23 cellular contexts compared by ENCODE assay signal in genomic region chrX:130136497-130136896, GRCh38. TPM values are rescaled to one million over a fixed set of nuclear protein-coding genes. Genes with fewer than 3 reads are reported as not detected.
DNase-seq lines count a peak whose midpoint lies in the region; ATAC-seq and TF ChIP-seq lines count a peak whose summit lies in the region.
"Had no signal": no experiment of that assay in that cellular context is flagged by ENCODE, and none has a peak within 500 bp of the region (broad histone marks: within the 10 kb centered on the region; RNA-seq: fewer than 3 reads in every experiment).

No MANE protein-coding gene starts in this region.

- no peak overlapping the region for H3K14ac ChIP-seq in IMR-90 (replicated peaks; ENCODE audit: low read depth, low read length)

- H3K9ac ChIP-seq in IMR-90 (ENCODE audit: low read depth, low read length), result no peak overlapping the region
- H3K9ac ChIP-seq: BLaER1 treated with 17β-estradiol and CSF1 and Interleukin-3, amounts not matched to agents 10 nM and 100 nM had no signal

- intact Hi-C loops in activated CD4-positive, alpha-beta T cell treated with anti-CD3 and anti-CD28 coated beads for 36 hours (cut with DNase I, micrococcal nuclease), result no loop called here
- intact Hi-C loops in IMR-90 (cut with micrococcal nuclease), result no loop called here

- H3K4me3 Mint-ChIP-seq in activated CD4-positive, alpha-beta T cell treated with anti-CD3 and anti-CD28 coated beads, Interleukin-2, amount 10 ng/mL, durations not matched to agents 7 days and 5 days, result no peak overlapping the region
- H3K4me3 Mint-ChIP-seq in activated CD4-positive, alpha-beta T cell treated with anti-CD3 and anti-CD28 coated beads for 36 hours, result no peak overlapping the region
- H3K4me3 Mint-ChIP-seq: CD14-positive monocyte; CD4-positive, alpha-beta T cell; CD8-positive, alpha-beta memory T cell; HFFc6 had no signal

- H2BK20ac ChIP-seq in IMR-90 (ENCODE audit: low read depth, low read length), result no peak overlapping the region

- H3K4me3 ChIP-seq in IMR-90 (ENCODE audit: insufficient read depth, low read depth, low read length), result no peak overlapping the region
- H3K4me3 ChIP-seq: BLaER1 treated with 17β-estradiol and CSF1 and Interleukin-3, amounts not matched to agents 10 nM and 100 nM; GM12878; HAP-1 had no signal

- H2BK120ac ChIP-seq in IMR-90 (ENCODE audit: low read depth, low read length), result no peak overlapping the region

- CTCF ChIA-PET in activated CD4-positive, alpha-beta T cell treated with anti-CD3 and anti-CD28 coated beads, Interleukin-2, amount 10 ng/mL, durations not matched to agents 7 days and 5 days (lab: Charles Lee), result no interaction called here
- CTCF ChIA-PET in activated CD4-positive, alpha-beta T cell treated with anti-CD3 and anti-CD28 coated beads for 36 hours (lab: Charles Lee), result interaction anchor here (0.5 to 0.6 kb wide), 3 partner anchors 16 to 508 kb away, joined by 3 to 5 read pairs (median 3); no protein-coding TSS in a partner anchor
- CTCF ChIA-PET in IMR-90 (lab: Yijun Ruan, JAX), result interaction anchor here (0.7 kb wide), 1 partner anchor 9 kb away, joined by 3 read pairs; no protein-coding TSS in a partner anchor

- no peak for TF ChIP-seq POLR2A in IMR-90 (IDR thresholded peaks at IDR 0.05; ENCODE audit: low read depth, low read length)

- H3K27me3 ChIP-seq in IMR-90 (ENCODE audit: control insufficient read depth, insufficient read depth, low read length), result peaks cover under 1% of the 10 kb centered on the region
- H3K27me3 ChIP-seq: BE2C had no signal

- no peaks in the 10 kb centered on the region for H3K79me1 ChIP-seq in IMR-90 (ENCODE audit: low read depth in 1 of 2, low read length in 2 of 2)

- no peak overlapping the region for H3K18ac ChIP-seq in IMR-90 (ENCODE audit: low read depth, low read length)

- no peaks in the 10 kb centered on the region for H3K9me3 ChIP-seq in IMR-90 (ENCODE audit: control insufficient read depth, insufficient read depth, low read length)
- H3K9me3 ChIP-seq: BE2C; BLaER1 treated with 17β-estradiol and CSF1 and Interleukin-3, amounts not matched to agents 10 nM and 100 nM; HAP-1 had no signal

- no peaks in the 10 kb centered on the region for H3K9me1 ChIP-seq in IMR-90 (ENCODE audit: insufficient read depth, low read length)

- H3K9me3 Mint-ChIP-seq in activated CD4-positive, alpha-beta T cell treated with anti-CD3 and anti-CD28 coated beads, Interleukin-2, amount 10 ng/mL, durations not matched to agents 7 days and 5 days, result no peaks in the 10 kb centered on the region
- H3K9me3 Mint-ChIP-seq in activated CD4-positive, alpha-beta T cell treated with anti-CD3 and anti-CD28 coated beads for 36 hours (ENCODE audit: low read depth), result no peaks in the 10 kb centered on the region
- H3K9me3 Mint-ChIP-seq: CD14-positive monocyte; CD4-positive, alpha-beta T cell; CD8-positive, alpha-beta memory T cell; HFFc6 had no signal

- H3K27ac ChIP-seq in IMR-90 (ENCODE audit: insufficient read depth, low read length), result no peak overlapping the region
- H3K27ac ChIP-seq: 22Rv1; BLaER1 treated with 17β-estradiol and CSF1 and Interleukin-3, amounts not matched to agents 10 nM and 100 nM had no signal

- no peaks in the 10 kb centered on the region for H3K4me1 Mint-ChIP-seq in activated CD4-positive, alpha-beta T cell treated with anti-CD3 and anti-CD28 coated beads, Interleukin-2, amount 10 ng/mL, durations not matched to agents 7 days and 5 days
- no peaks in the 10 kb centered on the region for H3K4me1 Mint-ChIP-seq in activated CD4-positive, alpha-beta T cell treated with anti-CD3 and anti-CD28 coated beads for 36 hours
- H3K4me1 Mint-ChIP-seq: CD14-positive monocyte; CD8-positive, alpha-beta memory T cell had no signal

- H2BK5ac ChIP-seq in IMR-90 (ENCODE audit: low read depth, low read length, poor library complexity, severe bottlenecking), result no peak overlapping the region

- dilution Hi-C loops in IMR-90 (cut with HindIII; ENCODE audit: low sequenced_read_pairs, unreplicated experiment), result no loop called here

- H4K20me1 ChIP-seq in IMR-90 (ENCODE audit: insufficient read depth, low read length), result no peaks in the 10 kb centered on the region

- ATAC-seq in activated CD4-positive, alpha-beta T cell treated with anti-CD3 and anti-CD28 coated beads for 36 hours, result no peak
- ATAC-seq in IMR-90 (ENCODE audit: low read depth) (no peak), left lobe of liver (peak; percentile 13), omental fat pad (ENCODE audit: low FRiP score) (peak; percentile 48), GM21526 (IDR thresholded peaks at IDR 0.05; ENCODE audit: low FRiP score, unreplicated experiment) (no peak), HG02852 (IDR thresholded peaks at IDR 0.05; ENCODE audit: unreplicated experiment) (no peak)
- ATAC-seq: GM12878 had no signal

- H3K4ac ChIP-seq in IMR-90 (ENCODE audit: low read depth, low read length), result no peak overlapping the region

- peaks cover 20% of the 10 kb centered on the region for H3K36me3 ChIP-seq in IMR-90 (ENCODE audit: control insufficient read depth, insufficient read depth, low read length)

- H3K4me2 ChIP-seq in IMR-90 (ENCODE audit: low read depth, low read length), result no peak overlapping the region
- H3K4me2 ChIP-seq: BLaER1 treated with 17β-estradiol and CSF1 and Interleukin-3, amounts not matched to agents 10 nM and 100 nM had no signal

- BruUV-seq in IMR-90 (replicated peaks; lab: Mats Ljungman, UMichigan), result no TSS peak

- no peaks in the 10 kb centered on the region for H3K4me1 ChIP-seq in IMR-90 (ENCODE audit: control insufficient read depth, insufficient read depth, low read length)
- H3K4me1 ChIP-seq: BE2C, HAP-1 had no signal

- H3K23ac ChIP-seq in IMR-90 (ENCODE audit: low read depth, low read length), result no peak overlapping the region

- no peak overlapping the region for H4K8ac ChIP-seq in IMR-90 (ENCODE audit: low read depth in 2 of 2, low read length in 2 of 2)

- in situ Hi-C loops in IMR-90 (cut with MboI; ENCODE audit: low sequenced_read_pairs), result no loop called here

- TF ChIP-seq CTCF in IMR-90 (conservative IDR thresholded peaks at IDR 0.05; ENCODE audit: low read depth, low read length), result no peak
- TF ChIP-seq CTCF in omental fat pad (IDR thresholded peaks at IDR 0.05), result no peak

- WGBS in IMR-90 (ENCODE audit: extremely low coverage in 2 of 2, insufficient read length in 1 of 2), 2 experiments, result 100% methylated on average over 1 of the region's 5 CpGs; no CpG with 5 or more reads in 1 of the 2 experiments

- peaks cover 21% of the 10 kb centered on the region for H3K36me3 Mint-ChIP-seq in activated CD4-positive, alpha-beta T cell treated with anti-CD3 and anti-CD28 coated beads, Interleukin-2, amount 10 ng/mL, durations not matched to agents 7 days and 5 days (ENCODE audit: low read depth)
- H3K36me3 Mint-ChIP-seq in activated CD4-positive, alpha-beta T cell treated with anti-CD3 and anti-CD28 coated beads for 36 hours (ENCODE audit: low read depth), result peaks cover 13% of the 10 kb centered on the region

- DNase-seq in activated CD4-positive, alpha-beta T cell treated with anti-CD3 and anti-CD28 coated beads, Interleukin-2, amount 10 ng/mL, durations not matched to agents 7 days and 5 days, result no peak
- no peak for DNase-seq in activated CD4-positive, alpha-beta T cell treated with anti-CD3 and anti-CD28 coated beads for 36 hours
- no peak for DNase-seq in IMR-90
- DNase-seq in left lobe of liver (ENCODE audit: low spot score), result no peak
- no peak for DNase-seq in omental fat pad (ENCODE audit: low spot score)
- DNase-seq in AG20443 (ENCODE audit: low spot score), result no peak
- DNase-seq: AML-193; BE2C; CD4-positive, alpha-beta T cell; CD8-positive, alpha-beta memory T cell; DMS 273 treated with DMSO at 0.1 percent for 48 hours; DMS79; EL; GDM1; GOT3; HFFc6 had no signal

- H2AK9ac ChIP-seq in IMR-90 (replicated peaks; ENCODE audit: low read depth, low read length, poor library complexity), result no peak overlapping the region

- H3K27me3 Mint-ChIP-seq in activated CD4-positive, alpha-beta T cell treated with anti-CD3 and anti-CD28 coated beads, Interleukin-2, amount 10 ng/mL, durations not matched to agents 7 days and 5 days, result no peaks in the 10 kb centered on the region
- H3K27me3 Mint-ChIP-seq in activated CD4-positive, alpha-beta T cell treated with anti-CD3 and anti-CD28 coated beads for 36 hours, result no peaks in the 10 kb centered on the region
- H3K27me3 Mint-ChIP-seq: CD4-positive, alpha-beta T cell had no signal

- peak overlapping the region; percentile 46 for H3K27ac Mint-ChIP-seq in activated CD4-positive, alpha-beta T cell treated with anti-CD3 and anti-CD28 coated beads, Interleukin-2, amount 10 ng/mL, durations not matched to agents 7 days and 5 days
- H3K27ac Mint-ChIP-seq in activated CD4-positive, alpha-beta T cell treated with anti-CD3 and anti-CD28 coated beads for 36 hours, result no peak overlapping the region
- H3K27ac Mint-ChIP-seq: CD4-positive, alpha-beta T cell; HFFc6 had no signal

- H2AK5ac ChIP-seq in IMR-90 (ENCODE audit: low read depth, low read length), result no peak overlapping the region

- no peak overlapping the region for H2BK15ac ChIP-seq in IMR-90 (ENCODE audit: low read depth, low read length)

- no peak overlapping the region for H4K5ac ChIP-seq in IMR-90 (ENCODE audit: low read depth, low read length)

- no peak overlapping the region for H2AFZ ChIP-seq in IMR-90 (replicated peaks; ENCODE audit: low read length, poor library complexity)

- POLR2A ChIA-PET in activated CD4-positive, alpha-beta T cell treated with anti-CD3 and anti-CD28 coated beads, Interleukin-2, amount 10 ng/mL, durations not matched to agents 7 days and 5 days (lab: Charles Lee), result no interaction called here
- POLR2A ChIA-PET in activated CD4-positive, alpha-beta T cell treated with anti-CD3 and anti-CD28 coated beads for 36 hours (lab: Charles Lee), result no interaction called here
- POLR2A ChIA-PET in IMR-90 (lab: Charles Lee; ENCODE audit: unreplicated experiment), result no interaction called here

- no peak overlapping the region for H4K91ac ChIP-seq in IMR-90 (ENCODE audit: insufficient read depth, low read depth, low read length)

- no peak overlapping the region for H3K56ac ChIP-seq in IMR-90 (ENCODE audit: extremely low read depth, insufficient read depth, low read length)

- no peak for TF ChIP-seq RAD21 in IMR-90 (IDR thresholded peaks at IDR 0.05; ENCODE audit: low read length)

RNA-seq across cellular contexts. Expression of gene ELF4, which starts 26.2 kb away (rescaled TPM):
- 10 to 100 TPM; 46.0 to 49.5 TPM for total RNA-seq in activated CD4-positive, alpha-beta T cell treated with anti-CD3 and anti-CD28 coated beads, Interleukin-2, amount 10 ng/mL, durations not matched to agents 7 days and 5 days
- total RNA-seq in activated CD4-positive, alpha-beta T cell treated with anti-CD3 and anti-CD28 coated beads for 36 hours, result 10 to 100 TPM; 23.9 to 27.5 TPM
- total RNA-seq in IMR-90 (2012; rRNA removed) (10.8 and 10.9 TPM in 2 replicates), left lobe of liver (1.4 TPM), omental fat pad (10 to 100 TPM; 10.8 to 30.5 (median 15.0) TPM)
- polyA plus RNA-seq in IMR-90 (2012; rRNA removed), result 18.4 and 19.0 TPM in 2 replicates
- polyA plus RNA-seq in IMR-90 (2012; cell fraction: cytosol; rRNA removed), result 12.6 and 15.1 TPM in 2 replicates
- polyA plus RNA-seq in IMR-90 (2012; cell fraction: nucleus; rRNA removed; ENCODE audit: low replicate concordance), result 17.4 and 18.6 TPM in 2 replicates

RNA-seq across cellular contexts. Expression of gene AIFM1, which starts 29.1 kb away (rescaled TPM):
- total RNA-seq in activated CD4-positive, alpha-beta T cell treated with anti-CD3 and anti-CD28 coated beads, Interleukin-2, amount 10 ng/mL, durations not matched to agents 7 days and 5 days, result 10 to 100 TPM; 32.3 to 40.3 TPM
- total RNA-seq in activated CD4-positive, alpha-beta T cell treated with anti-CD3 and anti-CD28 coated beads for 36 hours, result 10 to 100 TPM; 48.8 to 61.7 TPM
- 22.0 and 31.1 TPM in 2 replicates for total RNA-seq in IMR-90 (2012; rRNA removed)
- 25.0 and 27.4 TPM in 2 replicates for polyA plus RNA-seq in IMR-90 (2012; rRNA removed)
- polyA plus RNA-seq in IMR-90 (2012; cell fraction: cytosol; rRNA removed), result 10.9 and 19.3 TPM in 2 replicates
- polyA plus RNA-seq in IMR-90 (2012; cell fraction: nucleus; rRNA removed; ENCODE audit: low replicate concordance), result 3.6 and 15.7 TPM in 2 replicates
- 89.5 TPM for total RNA-seq in left lobe of liver
- total RNA-seq in omental fat pad, result 10 to 100 TPM; 14.7 to 21.2 (median 16.9) TPM

RNA-seq across cellular contexts. Expression of gene RAB33A, which starts 35.3 kb away (rescaled TPM):
- 10 to 100 TPM; 20.8 to 21.2 TPM for total RNA-seq in activated CD4-positive, alpha-beta T cell treated with anti-CD3 and anti-CD28 coated beads, Interleukin-2, amount 10 ng/mL, durations not matched to agents 7 days and 5 days
- total RNA-seq in activated CD4-positive, alpha-beta T cell treated with anti-CD3 and anti-CD28 coated beads for 36 hours, result 10 to 100 TPM; 24.0 to 24.7 TPM
- total RNA-seq in IMR-90 (2012; rRNA removed) (0.83 and 1.6 TPM in 2 replicates), left lobe of liver (0.15 TPM), omental fat pad (1 to 10 TPM in 3 of 4 donors, not detected in 1; 1.4 to 3.0 (median 1.4) TPM)
- polyA plus RNA-seq in IMR-90 (2012; rRNA removed), result 1.4 and 1.8 TPM in 2 replicates
- 0.80 and 1.6 TPM in 2 replicates for polyA plus RNA-seq in IMR-90 (2012; cell fraction: cytosol; rRNA removed)
- 0.38 and 1.1 TPM in 2 replicates for polyA plus RNA-seq in IMR-90 (2012; cell fraction: nucleus; rRNA removed; ENCODE audit: low replicate concordance)

Comparison
In these comparisons a context has a peak if more than half of its experiments do, and no peak if none do; other contexts are left out.
1. ATAC-seq: peak in left lobe of liver (single experiment) and omental fat pad (single experiment); none in activated CD4-positive, alpha-beta T cell treated with anti-CD3 and anti-CD28 coated beads for 36 hours (single experiment), IMR-90 (single experiment), GM21526 (single experiment) and HG02852 (single experiment).